Comparison of ENCODE assay signal across 8 cellular contexts in the genomic region with DNA sequence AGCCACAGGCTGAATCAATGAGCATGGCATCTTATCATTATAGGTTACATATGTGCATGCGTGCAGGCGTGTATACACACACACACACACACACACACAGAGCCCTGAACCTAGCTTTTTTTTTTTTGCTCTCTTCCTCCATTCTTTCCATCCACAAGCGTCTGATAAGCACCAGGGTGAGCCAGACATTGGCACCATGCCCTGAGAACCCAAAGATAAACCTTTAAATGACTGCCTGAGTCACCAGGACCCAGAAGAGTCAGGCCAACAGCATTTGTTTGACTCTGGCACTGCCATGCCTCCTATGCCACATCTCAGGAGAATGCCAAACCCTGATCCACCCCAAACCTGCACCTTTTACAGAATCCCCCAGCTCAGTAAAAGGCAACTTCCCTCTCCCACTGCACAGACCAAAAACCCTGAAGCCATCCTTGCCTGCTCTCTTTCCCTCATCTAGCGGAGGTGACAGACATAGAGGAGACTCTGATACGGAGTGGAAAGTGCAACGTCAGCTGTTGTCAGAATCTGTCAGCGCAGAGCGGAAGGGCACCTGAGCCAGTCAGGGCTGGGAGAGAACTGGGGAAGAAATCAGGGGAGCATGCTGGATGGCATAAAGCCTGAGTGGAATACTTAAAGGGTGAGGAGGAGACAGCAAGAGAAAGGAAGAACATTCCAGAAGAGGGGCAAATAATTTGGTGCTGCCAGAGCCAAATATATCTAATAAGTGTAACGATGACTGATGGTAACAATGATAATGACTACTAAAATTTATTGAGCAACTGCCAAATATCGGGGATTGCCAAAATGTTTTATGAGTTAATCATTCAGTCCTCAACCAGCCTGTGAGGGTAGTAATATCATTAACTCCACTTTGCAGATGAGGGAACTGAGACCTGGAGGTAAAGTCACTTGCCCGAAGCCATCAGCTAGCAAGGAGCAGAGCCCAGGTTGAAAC. TPM values are rescaled to one million over a fixed set of nuclear protein-coding genes. Genes with fewer than 3 reads are reported as not detected.
A peak's percentile ranks its signal among the peaks of the same experiment; 100 is the strongest.
DNase-seq lines count a peak whose midpoint lies in the region; ATAC-seq, FAIRE-seq and TF ChIP-seq lines count a peak whose summit lies in the region.

No MANE protein-coding gene starts in this region.

- POLR2A ChIA-PET in HEK293 (lab: Yijun Ruan, JAX), result interaction anchor here (0.6 to 0.7 kb wide), 2 partner anchors 422 to 1044 kb away, joined by 3 read pairs; no protein-coding TSS in a partner anchor

- H3K27me3 Mint-ChIP-seq in T-helper 1 cell treated with Interleukin-12 subunit alpha and Interleukin-12 subunit beta and Interleukin-4 antibody, amounts not matched to agents 30 μg/mL and 1 μg/mL, for 36 hours (ENCODE audit: low read depth), result no peaks in the 10 kb centered on the region

- H3K4me1 ChIP-seq in HEK293 (ENCODE audit: control insufficient read depth, insufficient read depth, low read length), result no peaks in the 10 kb centered on the region

- no peak for FAIRE-seq in urothelium cell line (lab: Jason Lieb, UNC)

- no peaks in the 10 kb centered on the region for H3K9me3 ChIP-seq in HEK293 (ENCODE audit: control insufficient read depth, insufficient read depth, low read depth, low read length)

- peaks cover 61% of the 10 kb centered on the region for H3K4me1 Mint-ChIP-seq in T-helper 1 cell treated with Interleukin-12 subunit alpha and Interleukin-12 subunit beta and Interleukin-4 antibody, amounts not matched to agents 30 μg/mL and 1 μg/mL, for 36 hours (ENCODE audit: low read depth)

- H3K27ac Mint-ChIP-seq in T-helper 1 cell treated with Interleukin-12 subunit alpha and Interleukin-12 subunit beta and Interleukin-4 antibody, amounts not matched to agents 30 μg/mL and 1 μg/mL, for 36 hours, result peak overlapping the region; percentile 58

- H3K36me3 Mint-ChIP-seq in T-helper 1 cell treated with Interleukin-12 subunit alpha and Interleukin-12 subunit beta and Interleukin-4 antibody, amounts not matched to agents 30 μg/mL and 1 μg/mL, for 36 hours (ENCODE audit: low read depth), result peaks cover 43% of the 10 kb centered on the region

- ATAC-seq in HG03196 (IDR thresholded peaks at IDR 0.05; ENCODE audit: unreplicated experiment) (no peak), HG03095 (IDR thresholded peaks at IDR 0.05; ENCODE audit: unreplicated experiment) (no peak)

- H3K9me3 Mint-ChIP-seq in T-helper 1 cell treated with Interleukin-12 subunit alpha and Interleukin-12 subunit beta and Interleukin-4 antibody, amounts not matched to agents 30 μg/mL and 1 μg/mL, for 36 hours, result no peaks in the 10 kb centered on the region

- CTCF ChIA-PET in HEK293 (lab: Yijun Ruan, JAX), result interaction anchor here (0.5 kb wide), 1 partner anchor 344 kb away, joined by 3 read pairs; no protein-coding TSS in a partner anchor

- H3K4me3 ChIP-seq in HEK293 (ENCODE audit: low read depth, low read length) (no peak overlapping the region), cardiac fibroblast (replicated peaks in 1 of 2; ENCODE audit: low read depth in 2 of 2, low read length in 2 of 2) (no peak overlapping the region)

- no peak overlapping the region for H3K27ac ChIP-seq in HEK293 (ENCODE audit: extremely low read depth, low read depth, low read length)

- H3K36me3 ChIP-seq in HEK293 (ENCODE audit: control insufficient read depth in 2 of 2, insufficient read depth in 1 of 2, low read length in 2 of 2), result no peaks in the 10 kb centered on the region

- TF ChIP-seq CTCF in HEK293 (tag by site-specific recombination; IDR thresholded peaks at IDR 0.05) (no peak), cardiac fibroblast (IDR thresholded peaks at IDR 0.05; ENCODE audit: low read depth, low read length) (no peak)

- DNase-seq in cardiac fibroblast (ENCODE audit: low read depth in 2 of 2) (peak; percentile 86 to 94), myocyte (ENCODE audit: low read depth) (peak; percentile 93), urothelium cell line (ENCODE audit: low spot score) (peak; percentile 67), mesenteric fat pad (ENCODE audit: low spot score) (no peak)

- peak overlapping the region; percentile 94 for H3K4me3 Mint-ChIP-seq in T-helper 1 cell treated with Interleukin-12 subunit alpha and Interleukin-12 subunit beta and Interleukin-4 antibody, amounts not matched to agents 30 μg/mL and 1 μg/mL, for 36 hours

TF ChIP-seq in HEK293, 187 proteins besides CTCF, POLR2A, EP300 and RAD21 (continues in another document):
- TF ChIP-seq IKZF3 (tag by site-specific recombination; IDR thresholded peaks at IDR 0.05), result no peak
- TF ChIP-seq ZNF24 (tag by site-specific recombination; IDR thresholded peaks at IDR 0.05), result no peak
- TF ChIP-seq, protein P1, sequence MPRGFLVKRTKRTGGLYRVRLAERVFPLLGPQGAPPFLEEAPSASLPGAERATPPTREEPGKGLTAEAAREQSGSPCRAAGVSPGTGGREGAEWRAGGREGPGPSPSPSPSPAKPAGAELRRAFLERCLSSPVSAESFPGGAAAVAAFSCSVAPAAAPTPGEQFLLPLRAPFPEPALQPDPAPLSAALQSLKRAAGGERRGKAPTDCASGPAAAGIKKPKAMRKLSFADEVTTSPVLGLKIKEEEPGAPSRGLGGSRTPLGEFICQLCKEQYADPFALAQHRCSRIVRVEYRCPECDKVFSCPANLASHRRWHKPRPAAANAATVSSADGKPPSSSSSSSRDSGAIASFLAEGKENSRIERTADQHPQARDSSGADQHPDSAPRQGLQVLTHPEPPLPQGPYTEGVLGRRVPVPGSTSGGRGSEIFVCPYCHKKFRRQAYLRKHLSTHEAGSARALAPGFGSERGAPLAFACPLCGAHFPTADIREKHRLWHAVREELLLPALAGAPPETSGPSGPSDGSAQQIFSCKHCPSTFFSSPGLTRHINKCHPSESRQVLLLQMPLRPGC (tag by site-specific recombination; IDR thresholded peaks at IDR 0.05), result no peak
- peak; percentile 98 for TF ChIP-seq ZNF600 (tag by site-specific recombination; IDR thresholded peaks at IDR 0.05)
- peak; percentile 52 for TF ChIP-seq ZNF335 (tag by site-specific recombination; conservative IDR thresholded peaks at IDR 0.05)
- no peak for TF ChIP-seq ZNF629 (tag by site-specific recombination; IDR thresholded peaks at IDR 0.05)
- TF ChIP-seq REPIN1 (tag by site-specific recombination; IDR thresholded peaks at IDR 0.05; ENCODE audit: low read depth), result no peak
- no peak for TF ChIP-seq SP3 (tag by site-specific recombination; IDR thresholded peaks at IDR 0.05)
- TF ChIP-seq, protein P2, sequence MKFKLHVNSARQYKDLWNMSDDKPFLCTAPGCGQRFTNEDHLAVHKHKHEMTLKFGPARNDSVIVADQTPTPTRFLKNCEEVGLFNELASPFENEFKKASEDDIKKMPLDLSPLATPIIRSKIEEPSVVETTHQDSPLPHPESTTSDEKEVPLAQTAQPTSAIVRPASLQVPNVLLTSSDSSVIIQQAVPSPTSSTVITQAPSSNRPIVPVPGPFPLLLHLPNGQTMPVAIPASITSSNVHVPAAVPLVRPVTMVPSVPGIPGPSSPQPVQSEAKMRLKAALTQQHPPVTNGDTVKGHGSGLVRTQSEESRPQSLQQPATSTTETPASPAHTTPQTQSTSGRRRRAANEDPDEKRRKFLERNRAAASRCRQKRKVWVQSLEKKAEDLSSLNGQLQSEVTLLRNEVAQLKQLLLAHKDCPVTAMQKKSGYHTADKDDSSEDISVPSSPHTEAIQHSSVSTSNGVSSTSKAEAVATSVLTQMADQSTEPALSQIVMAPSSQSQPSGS (tag by site-specific recombination; IDR thresholded peaks at IDR 0.05; ENCODE audit: low read depth), result no peak
- TF ChIP-seq, protein P3, sequence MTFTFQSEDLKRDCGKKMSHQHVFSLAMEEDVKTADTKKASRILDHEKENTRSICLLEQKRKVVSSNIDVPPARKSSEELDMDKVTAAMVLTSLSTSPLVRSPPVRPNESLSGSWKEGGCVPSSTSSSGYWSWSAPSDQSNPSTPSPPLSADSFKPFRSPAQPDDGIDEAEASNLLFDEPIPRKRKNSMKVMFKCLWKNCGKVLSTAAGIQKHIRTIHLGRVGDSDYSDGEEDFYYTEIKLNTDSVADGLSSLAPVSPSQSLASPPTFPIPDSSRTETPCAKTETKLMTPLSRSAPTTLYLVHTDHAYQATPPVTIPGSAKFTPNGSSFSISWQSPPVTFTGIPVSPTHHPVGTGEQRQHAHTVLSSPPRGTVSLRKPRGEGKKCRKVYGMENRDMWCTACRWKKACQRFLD (tag by site-specific recombination; IDR thresholded peaks at IDR 0.05), result no peak
- no peak for TF ChIP-seq ZNF19 (tag by site-specific recombination; IDR thresholded peaks at IDR 0.05; ENCODE audit: low read depth)
- TF ChIP-seq ZNF138 (tag by site-specific recombination; IDR thresholded peaks at IDR 0.05; ENCODE audit: borderline replicate concordance), result no peak
- no peak for TF ChIP-seq ZNF112 (tag by site-specific recombination; IDR thresholded peaks at IDR 0.05)
- peak; percentile 30; the same call in 1 of the 2 replicates for TF ChIP-seq ZBTB20 (tag by site-specific recombination; IDR thresholded peaks at IDR 0.05)
- TF ChIP-seq ZNF341 (tag by site-specific recombination; IDR thresholded peaks at IDR 0.05; ENCODE audit: low read depth), result no peak
- TF ChIP-seq ZNF777 (tag by site-specific recombination; IDR thresholded peaks at IDR 0.05; ENCODE audit: borderline replicate concordance), result no peak
- TF ChIP-seq, protein P4, sequence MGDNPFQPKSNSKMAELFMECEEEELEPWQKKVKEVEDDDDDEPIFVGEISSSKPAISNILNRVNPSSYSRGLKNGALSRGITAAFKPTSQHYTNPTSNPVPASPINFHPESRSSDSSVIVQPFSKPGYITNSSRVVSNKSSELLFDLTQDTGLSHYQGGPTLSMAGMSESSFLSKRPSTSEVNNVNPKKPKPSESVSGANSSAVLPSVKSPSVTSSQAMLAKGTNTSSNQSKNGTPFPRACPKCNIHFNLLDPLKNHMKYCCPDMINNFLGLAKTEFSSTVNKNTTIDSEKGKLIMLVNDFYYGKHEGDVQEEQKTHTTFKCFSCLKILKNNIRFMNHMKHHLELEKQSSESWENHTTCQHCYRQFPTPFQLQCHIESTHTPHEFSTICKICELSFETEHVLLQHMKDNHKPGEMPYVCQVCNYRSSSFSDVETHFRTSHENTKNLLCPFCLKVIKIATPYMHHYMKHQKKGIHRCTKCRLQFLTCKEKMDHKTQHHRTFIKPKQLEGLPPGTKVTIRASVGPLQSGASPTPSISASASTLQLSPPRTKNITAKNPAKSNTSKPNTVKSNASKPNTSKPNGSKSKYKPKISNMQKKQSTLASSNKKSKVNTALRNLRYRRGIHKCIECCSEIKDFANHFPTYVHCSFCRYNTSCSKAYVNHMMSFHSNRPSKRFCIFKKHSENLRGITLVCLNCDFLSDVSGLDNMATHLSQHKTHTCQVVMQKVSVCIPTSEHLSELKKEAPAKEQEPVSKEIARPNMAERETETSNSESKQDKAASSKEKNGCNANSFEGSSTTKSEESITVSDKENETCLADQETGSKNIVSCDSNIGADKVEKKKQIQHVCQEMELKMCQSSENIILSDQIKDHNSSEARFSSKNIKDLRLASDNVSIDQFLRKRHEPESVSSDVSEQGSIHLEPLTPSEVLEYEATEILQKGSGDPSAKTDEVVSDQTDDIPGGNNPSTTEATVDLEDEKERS (tag by site-specific recombination; IDR thresholded peaks at IDR 0.05), result no peak
- no peak for TF ChIP-seq RBAK (tag by site-specific recombination; IDR thresholded peaks at IDR 0.05)

RNA-seq across cellular contexts. Expression of a gene that starts 3.2 kb away (rescaled TPM):
- total RNA-seq in myocyte (15.8 and 17.4 TPM in 2 replicates), mesenteric fat pad (43.8 TPM)
- polyA plus RNA-seq in myocyte (2012), result 5.4 TPM
